In genomic region chr10:116105259-116105658, GRCh38 we compare ENCODE assay signal across 14 cellular contexts.
DNase-seq lines count a peak whose midpoint lies in the region; ATAC-seq and TF ChIP-seq lines count a peak whose summit lies in the region.
"Had no signal": no experiment of that assay in that cellular context is flagged by ENCODE, and none has a peak within 500 bp of the region (broad histone marks: within the 10 kb centered on the region; RNA-seq: fewer than 3 reads in every experiment).

No MANE protein-coding gene starts in this region.

- TF ChIP-seq RAD21 in IMR-90 (IDR thresholded peaks at IDR 0.05; ENCODE audit: low read length) = no peak

- in situ Hi-C loops in IMR-90 (cut with MboI; ENCODE audit: low sequenced_read_pairs) = no loop called here

- no peak overlapping the region for H4K8ac ChIP-seq in IMR-90 (ENCODE audit: low read depth in 2 of 2, low read length in 2 of 2)

- H2AK5ac ChIP-seq in IMR-90 (ENCODE audit: low read depth, low read length) = no peak overlapping the region

- H2BK120ac ChIP-seq in IMR-90 (ENCODE audit: low read depth, low read length) = no peak overlapping the region

- WGBS in IMR-90 (ENCODE audit: extremely low coverage in 2 of 2, insufficient read length in 1 of 2), 2 experiments = no CpG with 5 or more reads among the region's 4 CpGs

- no peak overlapping the region for H3K23ac ChIP-seq in IMR-90 (ENCODE audit: low read depth, low read length)

- H3K4me1 ChIP-seq in IMR-90 (ENCODE audit: control insufficient read depth, insufficient read depth, low read length) (no peaks in the 10 kb centered on the region), A673 (ENCODE audit: insufficient read depth, low read length, poor library complexity, severe bottlenecking) (no peaks in the 10 kb centered on the region)

- no peak overlapping the region for H3K14ac ChIP-seq in IMR-90 (replicated peaks; ENCODE audit: low read depth, low read length)

- H2AFZ ChIP-seq in IMR-90 (replicated peaks; ENCODE audit: low read length, poor library complexity) = no peak overlapping the region
- H2AFZ ChIP-seq: GM23338 had no signal

- 0 out of 2 replicates have a peak, but pooled peaks cover 2% of the 10 kb centered on the region for H3K9me3 ChIP-seq in IMR-90 (ENCODE audit: control insufficient read depth, insufficient read depth, low read length)
- no peaks in the 10 kb centered on the region for H3K9me3 ChIP-seq in A673 (ENCODE audit: low read depth, low read length, poor library complexity, severe bottlenecking)

- H3K4ac ChIP-seq in IMR-90 (ENCODE audit: low read depth, low read length) = no peak overlapping the region

- H3K56ac ChIP-seq in IMR-90 (ENCODE audit: extremely low read depth, insufficient read depth, low read length) = 0 out of 2 replicates have a peak overlapping the region, but pooled peaks have one; percentile 0

- CTCF ChIA-PET in IMR-90 (lab: Yijun Ruan, JAX) = no interaction called here
- CTCF ChIA-PET in A673 (lab: Charles Lee) = no interaction called here

- no peaks in the 10 kb centered on the region for H4K20me1 ChIP-seq in IMR-90 (ENCODE audit: insufficient read depth, low read length)

- no peak overlapping the region for H3K9ac ChIP-seq in IMR-90 (ENCODE audit: low read depth, low read length)

- H2BK5ac ChIP-seq in IMR-90 (ENCODE audit: low read depth, low read length, poor library complexity, severe bottlenecking) = no peak overlapping the region

- no peak for ATAC-seq in IMR-90 (ENCODE audit: low read depth)
- ATAC-seq: GM23338 had no signal

- H3K4me2 ChIP-seq in IMR-90 (ENCODE audit: low read depth, low read length) = no peak overlapping the region
- H3K4me2 ChIP-seq: GM23338 had no signal

- no peak overlapping the region for H4K5ac ChIP-seq in IMR-90 (ENCODE audit: low read depth, low read length)

- no peaks in the 10 kb centered on the region for H3K9me1 ChIP-seq in IMR-90 (ENCODE audit: insufficient read depth, low read length)

- H3K79me1 ChIP-seq in IMR-90 (ENCODE audit: low read depth in 1 of 2, low read length in 2 of 2) = no peaks in the 10 kb centered on the region

- no peak overlapping the region for H3K18ac ChIP-seq in IMR-90 (ENCODE audit: low read depth, low read length)

- H4K91ac ChIP-seq in IMR-90 (ENCODE audit: insufficient read depth, low read depth, low read length) = no peak overlapping the region

- intact Hi-C loops in IMR-90 (cut with micrococcal nuclease) = no loop called here
- intact Hi-C loops in A673 (cut with micrococcal nuclease; ENCODE audit: unreplicated experiment) = no loop called here

- H2AK9ac ChIP-seq in IMR-90 (replicated peaks; ENCODE audit: low read depth, low read length, poor library complexity) = no peak overlapping the region

- no peak overlapping the region for H3K4me3 ChIP-seq in IMR-90 (ENCODE audit: insufficient read depth, low read depth, low read length)
- H3K4me3 ChIP-seq in A673 (ENCODE audit: low read depth, low read length, poor library complexity, severe bottlenecking) = no peak overlapping the region
- H3K4me3 ChIP-seq: GM23338 had no signal

- H3K27ac ChIP-seq in IMR-90 (ENCODE audit: insufficient read depth, low read length) = no peak overlapping the region
- H3K27ac ChIP-seq in A673 (ENCODE audit: low read depth, low read length, poor library complexity, severe bottlenecking) = no peak overlapping the region
- H3K27ac ChIP-seq: C4-2B had no signal

- TF ChIP-seq CTCF in IMR-90 (conservative IDR thresholded peaks at IDR 0.05; ENCODE audit: low read depth, low read length) (no peak), A673 (conservative IDR thresholded peaks at IDR 0.05; ENCODE audit: low read depth, low read length) (no peak)

- POLR2A ChIA-PET in IMR-90 (lab: Charles Lee; ENCODE audit: unreplicated experiment) = no interaction called here
- POLR2A ChIA-PET in A673 (lab: Charles Lee; ENCODE audit: low non-redundant PET) = no interaction called here

- no peaks in the 10 kb centered on the region for H3K27me3 ChIP-seq in IMR-90 (ENCODE audit: control insufficient read depth, insufficient read depth, low read length)
- H3K27me3 ChIP-seq in A673 (replicated peaks; ENCODE audit: insufficient read depth, low read depth, low read length, poor library complexity) = peaks cover 69% of the 10 kb centered on the region

- H3K36me3 ChIP-seq in IMR-90 (ENCODE audit: control insufficient read depth, insufficient read depth, low read length) (no peaks in the 10 kb centered on the region), A673 (ENCODE audit: insufficient read depth, low read length, poor library complexity, severe bottlenecking) (no peaks in the 10 kb centered on the region)

- TF ChIP-seq POLR2A in IMR-90 (IDR thresholded peaks at IDR 0.05; ENCODE audit: low read depth, low read length) = no peak

- BruUV-seq in IMR-90 (replicated peaks; lab: Mats Ljungman, UMichigan) (no TSS peak), A673 (replicated peaks; lab: Mats Ljungman, UMichigan) (no TSS peak)

- dilution Hi-C loops in IMR-90 (cut with HindIII; ENCODE audit: low sequenced_read_pairs, unreplicated experiment) = no loop called here

- no peak overlapping the region for H2BK20ac ChIP-seq in IMR-90 (ENCODE audit: low read depth, low read length)

- DNase-seq in IMR-90 = no peak
- peak; percentile 71 for DNase-seq in kidney tubule cell (ENCODE audit: low spot score)
- DNase-seq in renal cortical epithelial cell (ENCODE audit: low read depth) = peak; percentile 43
- DNase-seq in ecto neural progenitor cell (ENCODE audit: low spot score) = no peak
- no peak for DNase-seq in A673 (ENCODE audit: low spot score)
- DNase-seq in NCI-H1694 (lab: John Stamatoyannopoulos, UW) = no peak
- DNase-seq: AML-193; CD4-positive, alpha-beta T cell; DMS153; DMS79; GDM1; HCEC 1CT had no signal

- no peak overlapping the region for H2BK15ac ChIP-seq in IMR-90 (ENCODE audit: low read depth, low read length)

TF ChIP-seq in IMR-90, 13 proteins besides CTCF, POLR2A, EP300 and RAD21:
- TF ChIP-seq NFE2L2 (IDR thresholded peaks at IDR 0.05; ENCODE audit: low read depth, low read length) (no peak), MAZ (IDR thresholded peaks at IDR 0.05; ENCODE audit: borderline replicate concordance, low read depth, low read length) (no peak), BHLHE40 (IDR thresholded peaks at IDR 0.05; ENCODE audit: low read depth, low read length) (no peak), CEBPB (IDR thresholded peaks at IDR 0.05; ENCODE audit: low read depth, low read length) (no peak), USF2 (IDR thresholded peaks at IDR 0.05; ENCODE audit: low read depth, low read length) (no peak), SMC3 (IDR thresholded peaks at IDR 0.05; ENCODE audit: low read depth, low read length) (no peak), ELK1 (IDR thresholded peaks at IDR 0.05; ENCODE audit: borderline replicate concordance, low read depth, low read length) (no peak)

Comparison
In these comparisons a context has a peak if more than half of its experiments do, and no peak if none do; other contexts are left out.
1. DNase-seq: peak in kidney tubule cell (single experiment) and renal cortical epithelial cell (single experiment); none in IMR-90 (single experiment), ecto neural progenitor cell (single experiment), A673 (single experiment) and NCI-H1694 (single experiment).